Comparison of ENCODE assay signal across 17 cellular contexts in the genomic region with DNA sequence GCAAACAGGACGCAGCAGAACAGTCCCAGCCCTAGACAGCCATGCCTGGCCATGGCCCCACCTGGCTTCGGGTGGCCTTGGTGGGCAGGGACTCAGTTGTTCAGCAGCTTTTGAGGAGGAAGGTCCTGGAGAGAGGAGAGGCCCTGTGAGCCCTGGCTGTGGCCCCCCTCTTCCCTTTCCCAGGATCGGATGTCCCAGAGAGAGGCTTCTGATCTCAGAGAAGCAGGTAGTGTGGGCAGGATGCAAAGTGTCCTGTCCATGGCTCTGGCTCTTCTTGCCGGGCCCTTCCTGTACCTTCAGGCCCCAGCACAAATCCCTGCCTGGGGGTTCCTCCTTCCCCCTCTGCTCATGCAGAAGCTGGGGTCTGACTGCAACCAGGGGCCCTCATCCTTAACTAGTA. TPM values are rescaled to one million over a fixed set of nuclear protein-coding genes. Genes with fewer than 3 reads are reported as not detected.
DNase-seq lines count a peak whose midpoint lies in the region; TF ChIP-seq lines count a peak whose summit lies in the region.
"Had no signal": no experiment of that assay in that cellular context is flagged by ENCODE, and none has a peak within 500 bp of the region (broad histone marks: within the 10 kb centered on the region; RNA-seq: fewer than 3 reads in every experiment).

No MANE protein-coding gene starts in this region.

- H2AFZ ChIP-seq in osteoblast (ENCODE audit: low read length), result no peak overlapping the region

- no peaks in the 10 kb centered on the region for H3K79me2 ChIP-seq in osteoblast (ENCODE audit: insufficient read depth, low read length)

- CTCF ChIA-PET in CD4-positive, alpha-beta memory T cell (lab: Charles Lee; ENCODE audit: partially characterized antibody), result no interaction called here

- H3K9me3 ChIP-seq in HUES64 (ENCODE audit: insufficient read depth, low read depth, low read length), result no peaks in the 10 kb centered on the region
- no peaks in the 10 kb centered on the region for H3K9me3 ChIP-seq in osteoblast (ENCODE audit: low read depth, low read length)
- no peaks in the 10 kb centered on the region for H3K9me3 ChIP-seq in CD4-positive, alpha-beta memory T cell (ENCODE audit: control insufficient read depth in 1 of 2, low read length in 2 of 2)
- H3K9me3 ChIP-seq: heart right ventricle, MG63 had no signal

- H3K9me3 Mint-ChIP-seq in CD14-positive monocyte (peaks cover 0 to 2% (median 0%) of the 10 kb centered on the region in 7 donors), immature natural killer cell (no peaks in the 10 kb centered on the region)
- H3K9me3 Mint-ChIP-seq in CD4-positive, alpha-beta memory T cell, result no peaks in the 10 kb centered on the region
- H3K9me3 Mint-ChIP-seq: activated CD8-positive, alpha-beta T cell treated with anti-CD3 and anti-CD28 coated beads for 36 hours; activated naive CD4-positive, alpha-beta T cell treated with anti-CD3 and anti-CD28 coated beads for 36 hours; activated T-cell treated with anti-CD3 and anti-CD28 coated beads, Interleukin-2, amount 50 U/mL, for 24 hours; IgD-negative memory B cell; WTC11 had no signal

- no peak overlapping the region for H3K4me2 ChIP-seq in osteoblast (ENCODE audit: insufficient read depth, low read length)

- H3K27me3 Mint-ChIP-seq in CD14-positive monocyte (ENCODE audit: low read depth in 3 of 3) (peaks cover 12 to 44% (median 23%) of the 10 kb centered on the region in 3 donors), immature natural killer cell (ENCODE audit: low read depth in 3 of 3) (peaks cover 18 to 28% (median 22%) of the 10 kb centered on the region in 3 donors)
- peaks cover 18 to 20% of the 10 kb centered on the region in 2 donors for H3K27me3 Mint-ChIP-seq in CD4-positive, alpha-beta memory T cell

- TF ChIP-seq CTCF in CD14-positive monocyte (IDR thresholded peaks at IDR 0.05) (no peak), osteoblast (IDR thresholded peaks at IDR 0.05; ENCODE audit: extremely low read depth, low read depth, low read length) (no peak)

- DNase-seq in CD14-positive monocyte (ENCODE audit: low spot score) (no peak), immature natural killer cell (no peak), osteoblast (ENCODE audit: insufficient read length, low spot score, missing footprints) (peak; percentile 65), KBM-7 (no peak), dedifferentiated amniotic fluid mesenchymal stem cell (ENCODE audit: extremely low spot score) (no peak)
- no peak for DNase-seq in CD4-positive, alpha-beta memory T cell
- DNase-seq: activated CD8-positive, alpha-beta T cell treated with anti-CD3 and anti-CD28 coated beads for 36 hours; heart right ventricle; MG63; NCI-H774; occipital lobe had no signal

- POLR2A ChIA-PET in CD4-positive, alpha-beta memory T cell (lab: Charles Lee; ENCODE audit: partially characterized antibody), result no interaction called here

- in situ Hi-C loops in KBM-7 (cut with MboI; ENCODE audit: low pct_unique_long_range_greater_than_20kb, low sequenced_read_pairs), result no loop called here

- H3K4me3 Mint-ChIP-seq in CD14-positive monocyte (peak overlapping the region; percentile 75 to 92), immature natural killer cell (peak overlapping the region in 3 of 5 donors; percentile 23 to 55 (median 46))
- peak overlapping the region in 4 of 8 donors; percentile 20 to 69 (median 55) for H3K4me3 Mint-ChIP-seq in CD4-positive, alpha-beta memory T cell

- peaks cover 86% of the 10 kb centered on the region for H3K27me3 ChIP-seq in HUES64 (ENCODE audit: insufficient read depth, low read length)
- peaks cover 72% of the 10 kb centered on the region for H3K27me3 ChIP-seq in osteoblast (ENCODE audit: insufficient read depth, low read length)
- peaks cover 13% of the 10 kb centered on the region for H3K27me3 ChIP-seq in CD4-positive, alpha-beta memory T cell (ENCODE audit: insufficient read depth, low read length)

- H3K27ac ChIP-seq in HUES64 (ENCODE audit: low read depth, low read length) (no peak overlapping the region), osteoblast (ENCODE audit: low read depth, low read length) (no peak overlapping the region)
- no peak overlapping the region for H3K27ac ChIP-seq in CD4-positive, alpha-beta memory T cell (ENCODE audit: low read depth, low read length)
- H3K27ac ChIP-seq: heart right ventricle had no signal

- H4K20me1 ChIP-seq in osteoblast (ENCODE audit: insufficient read depth, low read length), result no peaks in the 10 kb centered on the region

- no peaks in the 10 kb centered on the region for H3K36me3 ChIP-seq in HUES64 (ENCODE audit: insufficient read depth, low read length)
- H3K36me3 ChIP-seq in osteoblast (ENCODE audit: insufficient read depth, low read length), result no peaks in the 10 kb centered on the region
- no peaks in the 10 kb centered on the region for H3K36me3 ChIP-seq in CD4-positive, alpha-beta memory T cell (ENCODE audit: insufficient read depth, low read length)
- H3K36me3 ChIP-seq: heart right ventricle, MG63 had no signal

- H3K4me3 ChIP-seq in HUES64 (ENCODE audit: low read length) (peak overlapping the region; percentile 62; the same call in 1 of the 2 replicates), osteoblast (ENCODE audit: insufficient read depth, low read length) (no peak overlapping the region)
- H3K4me3 ChIP-seq in CD4-positive, alpha-beta memory T cell (ENCODE audit: low read length in 2 of 2), result no peak overlapping the region
- H3K4me3 ChIP-seq: MG63 had no signal

- H3K27ac Mint-ChIP-seq in CD14-positive monocyte (peak overlapping the region in 1 of 7 donors; percentile 48), immature natural killer cell (no peak overlapping the region)
- no peak overlapping the region for H3K27ac Mint-ChIP-seq in CD4-positive, alpha-beta memory T cell
- H3K27ac Mint-ChIP-seq: activated CD8-positive, alpha-beta T cell treated with anti-CD3 and anti-CD28 coated beads for 36 hours; activated naive CD4-positive, alpha-beta T cell treated with anti-CD3 and anti-CD28 coated beads for 36 hours; activated T-cell treated with anti-CD3 and anti-CD28 coated beads, Interleukin-2, amount 50 U/mL, for 24 hours; IgD-negative memory B cell; WTC11 had no signal

- intact Hi-C loops in CD14-positive monocyte (cut with micrococcal nuclease), result no loop called here
- intact Hi-C loops in CD4-positive, alpha-beta memory T cell (cut with micrococcal nuclease), result loop anchor here (2.0 kb wide), 1 partner anchor 17 kb away; the partner anchor contains the start of gene RBM28

- H3K4me1 Mint-ChIP-seq in CD14-positive monocyte (peaks cover 49% of the 10 kb centered on the region), immature natural killer cell (peaks cover 14 to 16% of the 10 kb centered on the region in 2 donors)
- peaks cover 9 to 21% (median 16%) of the 10 kb centered on the region in 4 donors for H3K4me1 Mint-ChIP-seq in CD4-positive, alpha-beta memory T cell

- H3K9ac ChIP-seq in HUES64 (ENCODE audit: low read depth, low read length), result no peak overlapping the region

- H3K36me3 Mint-ChIP-seq in CD14-positive monocyte (no peaks in the 10 kb centered on the region), immature natural killer cell (no peaks in the 10 kb centered on the region)
- no peaks in the 10 kb centered on the region for H3K36me3 Mint-ChIP-seq in CD4-positive, alpha-beta memory T cell
- H3K36me3 Mint-ChIP-seq: IgD-negative memory B cell, WTC11 had no signal

- 79% methylated on average over 3 of the region's 4 CpGs for WGBS in HUES64

- H3K4me1 ChIP-seq in HUES64 (ENCODE audit: insufficient read depth, low read length) (peaks cover 7% of the 10 kb centered on the region), osteoblast (ENCODE audit: insufficient read depth, low read length) (peaks cover 5% of the 10 kb centered on the region)
- peaks cover 14% of the 10 kb centered on the region for H3K4me1 ChIP-seq in CD4-positive, alpha-beta memory T cell (ENCODE audit: insufficient read depth, low read length)

RNA-seq across cellular contexts. Expression of gene PRRT4, which starts 1.6 kb away (rescaled TPM):
- polyA plus RNA-seq in CD14-positive monocyte (not detected), immature natural killer cell (under 1 TPM in 1 of 3 donors, not detected in 2; 0.08 TPM)
- 0.90 TPM for polyA plus RNA-seq in HUES64 (2013, experiment 1 of 2)
- 1.3 TPM for polyA plus RNA-seq in HUES64 (2013, experiment 2 of 2)
- not detected in 2 replicates for total RNA-seq in osteoblast
- under 1 TPM; 0.52 to 0.58 TPM for total RNA-seq in CD4-positive, alpha-beta memory T cell
- under 1 TPM; 0.11 to 0.16 TPM for polyA plus RNA-seq in CD4-positive, alpha-beta memory T cell
- total RNA-seq: lung microvascular endothelial cell had no signal

RNA-seq across cellular contexts. Expression of gene RBM28, which starts 16.2 kb away (rescaled TPM):
- polyA plus RNA-seq in CD14-positive monocyte (1 to 10 TPM; 4.0 to 4.9 TPM), immature natural killer cell (10 to 100 TPM in 1 of 3 donors, 1 to 10 TPM in 2; 3.0 to 14.1 (median 7.5) TPM)
- 35.1 TPM for polyA plus RNA-seq in HUES64 (2013, experiment 1 of 2)
- polyA plus RNA-seq in HUES64 (2013, experiment 2 of 2), result 30.6 TPM
- 12.1 and 16.6 TPM in 2 replicates for total RNA-seq in osteoblast
- total RNA-seq in CD4-positive, alpha-beta memory T cell, result 10 to 100 TPM; 43.4 to 48.3 TPM
- polyA plus RNA-seq in CD4-positive, alpha-beta memory T cell, result 1 to 10 TPM; 2.4 to 9.9 TPM

RNA-seq across cellular contexts. Expression of gene IMPDH1, which starts 49.8 kb away (rescaled TPM):
- polyA plus RNA-seq in CD14-positive monocyte (100 to 1,000 TPM; 110 to 152 TPM), immature natural killer cell (10 to 100 TPM; 39.0 to 66.0 (median 53.3) TPM)
- 26.2 TPM for polyA plus RNA-seq in HUES64 (2013, experiment 1 of 2)
- polyA plus RNA-seq in HUES64 (2013, experiment 2 of 2), result 27.6 TPM
- total RNA-seq in osteoblast, result 31.5 and 35.8 TPM in 2 replicates
- total RNA-seq in CD4-positive, alpha-beta memory T cell, result 10 to 100 TPM; 48.0 to 49.4 TPM
- 10 to 100 TPM; 43.0 to 55.9 TPM for polyA plus RNA-seq in CD4-positive, alpha-beta memory T cell
